ENCODE assay signal across 7 cellular contexts in the genomic region with DNA sequence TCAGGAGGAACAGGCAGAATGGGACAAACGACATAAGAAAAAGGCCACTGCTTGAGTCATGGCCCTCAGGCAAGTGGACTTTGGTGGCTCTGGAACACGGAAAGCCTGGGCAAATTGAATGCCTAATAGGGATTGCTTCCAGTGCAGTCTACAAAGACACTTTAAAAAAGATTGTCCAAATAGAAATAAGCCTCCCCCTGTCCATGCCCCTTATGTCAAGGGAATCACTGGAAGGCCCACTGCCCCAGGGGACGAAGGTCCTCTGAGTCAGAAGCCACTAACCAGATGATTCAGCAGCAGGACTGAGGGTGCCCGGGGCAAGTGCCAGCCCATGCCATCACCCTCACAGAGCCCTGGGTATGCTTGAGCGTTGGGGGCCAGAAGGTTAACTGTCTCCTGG. TPM values are rescaled to one million over a fixed set of nuclear protein-coding genes. Genes with fewer than 3 reads are reported as not detected.
"Had no signal": no experiment of that assay in that cellular context is flagged by ENCODE, and none has a peak within 500 bp of the region (broad histone marks: within the 10 kb centered on the region; RNA-seq: fewer than 3 reads in every experiment).

No MANE protein-coding gene starts in this region.

RNA-seq across cellular contexts. Expression of a gene that starts 51.5 kb away (rescaled TPM):
- total RNA-seq: GM23248, H4, H7, HepG2, HFFc6, HT1080 had no signal
- polyA plus RNA-seq: GM23248, IgD-negative memory B cell had no signal
